Comparison of ENCODE assay signal across 1 cellular context in the genomic region with DNA sequence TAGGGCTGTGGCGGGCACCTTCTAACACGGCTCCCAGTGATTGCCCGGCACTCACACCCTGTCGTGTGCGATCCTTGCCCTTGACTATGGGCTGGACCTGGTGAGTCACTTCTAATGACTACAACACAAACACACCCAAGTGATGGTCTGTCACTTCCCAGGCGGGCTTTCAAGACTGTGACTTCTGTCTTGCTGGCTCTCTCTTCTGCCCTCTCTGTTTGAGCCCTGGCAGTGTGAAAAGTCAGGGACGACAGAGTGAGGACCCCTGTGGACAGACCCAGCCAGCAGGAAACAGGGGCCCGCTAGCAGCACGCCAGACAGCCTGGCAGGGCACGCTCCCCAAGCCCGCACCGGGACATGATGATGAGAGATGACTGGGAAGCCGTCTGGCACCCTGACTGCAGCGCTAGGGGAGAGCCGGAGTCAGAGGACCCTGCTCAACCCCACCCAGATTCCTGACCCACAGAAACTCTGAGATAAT.
TF ChIP-seq lines count a peak whose summit lies in the region.

No MANE protein-coding gene starts in this region.

TF ChIP-seq in A549, 52 proteins besides CTCF, POLR2A, EP300 and RAD21 (continued from another document):
- TF ChIP-seq, protein P1, sequence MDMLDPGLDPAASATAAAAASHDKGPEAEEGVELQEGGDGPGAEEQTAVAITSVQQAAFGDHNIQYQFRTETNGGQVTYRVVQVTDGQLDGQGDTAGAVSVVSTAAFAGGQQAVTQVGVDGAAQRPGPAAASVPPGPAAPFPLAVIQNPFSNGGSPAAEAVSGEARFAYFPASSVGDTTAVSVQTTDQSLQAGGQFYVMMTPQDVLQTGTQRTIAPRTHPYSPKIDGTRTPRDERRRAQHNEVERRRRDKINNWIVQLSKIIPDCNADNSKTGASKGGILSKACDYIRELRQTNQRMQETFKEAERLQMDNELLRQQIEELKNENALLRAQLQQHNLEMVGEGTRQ (IDR thresholded peaks at IDR 0.05): no peak
- TF ChIP-seq NFE2L2 (conservative IDR thresholded peaks at IDR 0.05; ENCODE audit: low read length): no peak
